In the genomic region with DNA sequence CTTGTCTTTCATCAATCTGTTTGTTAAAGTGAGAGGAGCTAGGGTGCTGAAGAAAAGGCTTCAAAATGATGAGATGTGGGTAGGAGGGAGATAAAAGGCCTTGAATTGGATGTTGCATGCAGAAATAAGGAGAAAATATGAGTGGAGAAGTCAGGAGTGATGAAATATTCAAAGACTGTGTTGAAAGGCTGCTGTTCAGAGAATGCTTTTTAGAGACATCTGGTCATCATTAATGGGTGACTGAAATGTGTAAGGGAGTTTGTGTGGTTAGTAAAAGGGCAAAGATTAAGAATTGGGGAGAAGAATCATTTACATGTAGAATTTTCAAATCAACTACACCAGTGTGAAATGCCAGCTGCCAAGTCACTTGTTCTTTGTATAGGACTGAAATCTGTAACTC, we compare ENCODE assay signal across 17 cellular contexts.
DNase-seq lines count a peak whose midpoint lies in the region; ATAC-seq and TF ChIP-seq lines count a peak whose summit lies in the region.
"Had no signal": no experiment of that assay in that cellular context is flagged by ENCODE, and none has a peak within 500 bp of the region (broad histone marks: within the 10 kb centered on the region; RNA-seq: fewer than 3 reads in every experiment).

No MANE protein-coding gene starts in this region.

- no peak overlapping the region for H3K4me3 ChIP-seq in choroid plexus epithelial cell (ENCODE audit: low read depth, low read length)
- H3K4me3 ChIP-seq: body of pancreas, thyroid gland had no signal

- no peak for ATAC-seq in activated CD4-positive, CD25-positive, alpha-beta regulatory T cell treated with anti-CD3 and anti-CD28 coated beads, Interleukin-2, amount 50 U/mL, for 24 hours
- ATAC-seq: body of pancreas had no signal

- no peak for TF ChIP-seq CTCF in choroid plexus epithelial cell (conservative IDR thresholded peaks at IDR 0.05; ENCODE audit: low read depth, low read length)

- peak; percentile 24 for DNase-seq in ELR (ENCODE audit: low read depth)
- peak; percentile 33 to 69 for DNase-seq in NOMO-1 (lab: John Stamatoyannopoulos, UW; ENCODE audit: unreplicated experiment in 2 of 2)
- peak; percentile 89 for DNase-seq in choroid plexus epithelial cell (ENCODE audit: low read depth)
- DNase-seq in non-pigmented ciliary epithelial cell (ENCODE audit: low read depth) = peak; percentile 34
- DNase-seq in amniotic stem cell (lab: John Stamatoyannopoulos, UW) = no peak
- no peak for DNase-seq in NCI-H345 treated with DMSO at 0.1 percent for 48 hours (lab: John Stamatoyannopoulos, UW; ENCODE audit: unreplicated experiment)
- DNase-seq: activated CD4-positive, alpha-beta T cell treated with anti-CD3 and anti-CD28 coated beads for 4 hours; activated gamma-delta T cell; body of pancreas; CD4-positive, CD25-positive, alpha-beta regulatory T cell; DMS79; hippocampal formation; NCI-H187 treated with DMSO at 0.1 percent for 48 hours; SHP77 treated with DMSO at 0.1 percent for 48 hours; T-helper 9 cell; thyroid gland had no signal

Comparison
In these comparisons a context has a peak if more than half of its experiments do, and no peak if none do; other contexts are left out.
1. DNase-seq: peak in ELR (single experiment), NOMO-1 (2 of 2), choroid plexus epithelial cell (single experiment) and non-pigmented ciliary epithelial cell (single experiment); none in amniotic stem cell (single experiment) and NCI-H345 treated with DMSO at 0.1 percent for 48 hours (single experiment).